9 cellular contexts compared by ENCODE assay signal in the genomic region with DNA sequence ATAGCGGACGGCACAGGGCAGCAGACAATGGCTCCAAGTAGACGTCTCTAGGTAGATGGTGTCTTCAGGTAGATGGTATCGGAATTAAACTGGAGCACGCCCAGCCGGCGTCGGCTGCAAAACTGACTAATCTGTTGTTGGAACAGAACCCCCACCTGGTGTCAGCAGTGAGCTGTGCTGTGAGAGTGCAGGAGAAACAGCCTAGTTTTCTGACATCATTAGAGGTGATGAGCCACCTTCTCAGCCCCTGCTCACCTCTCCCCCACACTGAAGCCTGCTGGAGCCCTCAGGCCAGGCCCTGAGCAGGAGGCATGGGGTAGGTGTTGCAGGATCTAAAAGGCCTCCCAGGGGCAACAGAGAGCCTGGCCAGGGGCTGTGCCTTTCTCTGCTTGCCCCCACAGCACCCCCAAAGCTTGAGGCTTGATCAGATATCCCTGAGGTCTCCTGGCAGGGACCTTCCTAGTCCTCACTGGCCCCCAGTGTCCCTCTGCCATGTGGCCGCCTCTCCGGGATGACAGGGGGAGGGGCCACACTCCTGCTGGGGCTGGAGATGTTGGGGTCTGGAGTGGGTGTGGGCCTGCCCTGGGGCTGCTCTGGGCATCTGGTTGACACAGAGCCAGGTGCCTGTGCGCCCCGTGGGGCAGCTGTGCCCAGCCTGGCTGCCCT. TPM values are rescaled to one million over a fixed set of nuclear protein-coding genes. Genes with fewer than 3 reads are reported as not detected.
DNase-seq lines count a peak whose midpoint lies in the region; ATAC-seq, FAIRE-seq and TF ChIP-seq lines count a peak whose summit lies in the region.
"Had no signal": no experiment of that assay in that cellular context is flagged by ENCODE, and none has a peak within 500 bp of the region (broad histone marks: within the 10 kb centered on the region; RNA-seq: fewer than 3 reads in every experiment).

No MANE protein-coding gene starts in this region.

- H3K4me3 Mint-ChIP-seq in CD8-positive, alpha-beta T cell, result no peak overlapping the region

- peaks cover 5% of the 10 kb centered on the region for H3K4me1 ChIP-seq in CD8-positive, alpha-beta T cell (ENCODE audit: insufficient read depth, low read length)
- H3K4me1 ChIP-seq in GM12878 (ENCODE audit: control insufficient read depth, insufficient read depth, low read length) (no peaks in the 10 kb centered on the region), lower lobe of right lung (no peaks in the 10 kb centered on the region)

- no peaks in the 10 kb centered on the region for H3K36me3 ChIP-seq in CD8-positive, alpha-beta T cell (ENCODE audit: insufficient read depth, low read length)
- no peaks in the 10 kb centered on the region for H3K36me3 ChIP-seq in GM12878 (ENCODE audit: control insufficient read depth in 2 of 2, insufficient read depth in 2 of 2, low read length in 1 of 2)
- no peaks in the 10 kb centered on the region for H3K36me3 ChIP-seq in lower lobe of right lung

- 40% methylated on average over 12 of the region's 12 CpGs for WGBS in GM12878 (ENCODE audit: insufficient coverage, insufficient replicate concordance, low lambda C conversion rate, missing lambda C conversion rate)

- peaks cover 3% of the 10 kb centered on the region for H3K4me1 Mint-ChIP-seq in CD8-positive, alpha-beta T cell (ENCODE audit: low read depth)

- RAD21 ChIA-PET in GM12878 (lab: Charles Lee; ENCODE audit: unreplicated experiment), result interaction anchor here (1.3 to 2.3 kb wide), 4 partner anchors 41 to 393 kb away, joined by 3 to 15 read pairs (median 5); no protein-coding TSS in a partner anchor

- H3K36me3 Mint-ChIP-seq in CD8-positive, alpha-beta T cell, result no peaks in the 10 kb centered on the region

- no peak overlapping the region for H3K27ac ChIP-seq in CD8-positive, alpha-beta T cell (ENCODE audit: low read depth, low read length)
- H3K27ac ChIP-seq in GM12878 (ENCODE audit: control insufficient read depth, insufficient read depth), result no peak overlapping the region
- no peak overlapping the region for H3K27ac ChIP-seq in lower lobe of right lung

- H3K4me2 ChIP-seq in GM12878 (ENCODE audit: control insufficient read depth, insufficient read depth), result no peak overlapping the region

- peak; percentile 84 for TF ChIP-seq RAD21 in GM12878 (IDR thresholded peaks at IDR 0.05; ENCODE audit: insufficient read depth, low read depth, low read length)

- CTCF ChIA-PET in CD8-positive, alpha-beta T cell (lab: Charles Lee), result interaction anchor here (1.4 to 8.8 kb wide), 8 partner anchors 12 to 283 kb away, joined by 3 to 60 read pairs (median 6); a partner anchor contains a TSS
- CTCF ChIA-PET in GM12878 (lab: Yijun Ruan, JAX), result interaction anchor here (1.4 to 2.3 kb wide), 3 partner anchors 43 to 156 kb away, joined by 5 to 8 read pairs (median 8); a partner anchor contains a TSS

- no peaks in the 10 kb centered on the region for H3K9me3 ChIP-seq in CD8-positive, alpha-beta T cell (ENCODE audit: low read length)
- H3K9me3 ChIP-seq in GM12878 (replicated peaks; ENCODE audit: control insufficient read depth, insufficient read depth, low read length), result no peaks in the 10 kb centered on the region
- no peaks in the 10 kb centered on the region for H3K9me3 ChIP-seq in lower lobe of right lung

- peak; percentile 99 for ATAC-seq in CD8-positive, alpha-beta T cell
- peak; percentile 94 for ATAC-seq in GM12878
- peak; percentile 42 to 45 for ATAC-seq in lower lobe of right lung
- ATAC-seq in HG03354 (IDR thresholded peaks at IDR 0.05; ENCODE audit: poor library complexity, severe bottlenecking, unreplicated experiment), result no peak
- ATAC-seq in GM21423 (IDR thresholded peaks at IDR 0.05; ENCODE audit: unreplicated experiment), result no peak

- no peaks in the 10 kb centered on the region; the same call in 1 of the 2 replicates for H4K20me1 ChIP-seq in GM12878 (ENCODE audit: control insufficient read depth, insufficient read depth)

- intact Hi-C loops in CD8-positive, alpha-beta T cell (cut with DNase I, micrococcal nuclease), result loop anchor here (1.0 to 5.0 kb wide), 6 partner anchors 43 to 392 kb away; a partner anchor contains a TSS
- intact Hi-C loops in GM12878 (cut with micrococcal nuclease; ENCODE audit: unreplicated experiment), result no loop called here
- intact Hi-C loops in lower lobe of right lung (cut with DNase I), result no loop called here

- FAIRE-seq in GM12878 (lab: Jason Lieb, UNC), result peak; percentile 78

- H3K27me3 Mint-ChIP-seq in CD8-positive, alpha-beta T cell (ENCODE audit: low read depth), result no peaks in the 10 kb centered on the region

- no peak overlapping the region for H2AFZ ChIP-seq in GM12878 (ENCODE audit: control insufficient read depth, low read depth, low read length)

- SMC1A ChIA-PET in GM12878 (lab: Charles Lee; ENCODE audit: uncharacterized antibody, unreplicated experiment), result interaction anchor here (1.8 to 2.2 kb wide), 2 partner anchors 43 to 133 kb away, joined by 4 to 8 read pairs; a partner anchor contains a TSS

- H3K9ac ChIP-seq in GM12878 (ENCODE audit: control insufficient read depth, insufficient read depth, low read length), result no peak overlapping the region

- no TSS peak for BruUV-seq in GM12878 (replicated peaks; lab: Mats Ljungman, UMichigan)

- H3K79me2 ChIP-seq in GM12878 (ENCODE audit: control insufficient read depth, insufficient read depth, low read length), result no peaks in the 10 kb centered on the region

- H3K9me3 Mint-ChIP-seq in CD8-positive, alpha-beta T cell, result no peaks in the 10 kb centered on the region

- in situ Hi-C loops in GM12878 (cut with MboI), result no loop called here

- no peaks in the 10 kb centered on the region for H3K27me3 ChIP-seq in CD8-positive, alpha-beta T cell (ENCODE audit: insufficient read depth, low read length)
- H3K27me3 ChIP-seq in GM12878 (replicated peaks in 1 of 2; ENCODE audit: control insufficient read depth in 2 of 2, insufficient read depth in 2 of 2, low read length in 1 of 2) (no peaks in the 10 kb centered on the region), lower lobe of right lung (ENCODE audit: low read depth) (peaks cover 8% of the 10 kb centered on the region)

- POLR2A ChIA-PET in CD8-positive, alpha-beta T cell (lab: Charles Lee), result interaction anchor here (0.9 to 1.5 kb wide), 2 partner anchors 55 to 277 kb away, joined by 3 to 7 read pairs; no protein-coding TSS in a partner anchor
- POLR2A ChIA-PET in GM12878 (lab: Charles Lee), result interaction anchor here (0.9 kb wide), 1 partner anchor 43 kb away, joined by 3 read pairs; no protein-coding TSS in a partner anchor

- no peak for TF ChIP-seq EP300 in GM12878 (IDR thresholded peaks at IDR 0.05; ENCODE audit: borderline replicate concordance in 1 of 2, control insufficient read depth in 1 of 2, low read depth in 2 of 2, low read length in 2 of 2)

- H3K27ac Mint-ChIP-seq in CD8-positive, alpha-beta T cell, result no peak overlapping the region

- peak; percentile 58 to 84 (median 74) for DNase-seq in CD8-positive, alpha-beta T cell
- DNase-seq in HK-2 (ENCODE audit: unreplicated experiment), result peak; percentile 77
- DNase-seq in T-helper 2 cell, result peak in 4 of 5 experiments; percentile 48 to 74 (median 59)
- no peak for DNase-seq in GM12878 (ENCODE audit: low read depth, low spot score)
- DNase-seq in lower lobe of right lung, result no peak
- peak; percentile 58 for DNase-seq in stimulated activated naive CD4-positive, alpha-beta T cell treated with Interleukin-2 at 50 U/mL for 16 hours (lab: John Stamatoyannopoulos, UW)

- no peak overlapping the region for H3K4me3 ChIP-seq in CD8-positive, alpha-beta T cell (ENCODE audit: low read depth, low read length)
- no peak overlapping the region for H3K4me3 ChIP-seq in GM12878
- no peak overlapping the region for H3K4me3 ChIP-seq in lower lobe of right lung

- no peak for TF ChIP-seq POLR2A in GM12878 (IDR thresholded peaks at IDR 0.05; ENCODE audit: low read depth, low read length)

- TF ChIP-seq CTCF in CD8-positive, alpha-beta T cell (IDR thresholded peaks at IDR 0.05), result peak; percentile 64
- TF ChIP-seq CTCF in GM12878 (IDR thresholded peaks at IDR 0.05 in 2 of 3, conservative IDR thresholded peaks at IDR 0.05 in 1 of 3; ENCODE audit: control insufficient read depth in 2 of 3, extremely low read depth in 1 of 3, insufficient read depth in 1 of 3, low read depth in 3 of 3, low read length in 3 of 3) (peak; percentile 65 to 86 (median 70)), lower lobe of right lung (IDR thresholded peaks at IDR 0.05) (peak; percentile 21)

RNA-seq across cellular contexts. Expression of a gene that starts 6.9 kb away (rescaled TPM):
- 10 to 100 TPM; 43.3 to 48.0 TPM for total RNA-seq in CD8-positive, alpha-beta T cell
- 68.5 and 92.6 TPM in 2 replicates for total RNA-seq in GM12878 (2013; cell fraction: nucleolus; rRNA removed)
- 19.9 and 22.1 TPM in 2 replicates for total RNA-seq in GM12878 (2014; rRNA removed)
- total RNA-seq in GM12878 (2014; rRNA removed; fragmentation: Illumina TruSeq; extraction: Trizol), result 6.7 and 7.1 TPM in 2 replicates
- total RNA-seq in GM12878 (2021), result 33.3 and 36.9 TPM in 2 replicates
- 5.4 TPM for polyA plus RNA-seq in GM12878 (2011; ENCODE audit: low read depth)
- 8.3 and 17.2 TPM in 2 replicates for polyA plus RNA-seq in GM12878 (2011; rRNA removed)
- 15.6 and 31.4 TPM in 2 replicates for polyA plus RNA-seq in GM12878 (2011; cell fraction: cytosol; rRNA removed)
- 82.5 and 82.6 TPM in 2 replicates for polyA plus RNA-seq in GM12878 (2011; cell fraction: nucleus; rRNA removed)
- 12.4 and 21.7 TPM in 2 replicates for polyA plus RNA-seq in GM12878 (2012)
- 0.73 and 5.7 TPM in 2 replicates for polyA plus RNA-seq in GM12878 (2014; fragmentation: Illumina TruSeq; extraction: Trizol)
- polyA plus RNA-seq in GM12878 (2014; fragmentation: Nextera tagmentation; extraction: Ambion mirVana), result under 1 TPM; 0.05 to 0.08 TPM
- polyA plus RNA-seq in GM12878 (2014; rRNA removed), result 21.1 and 23.0 TPM in 2 replicates
- 1 to 10 TPM; 1.8 to 1.9 TPM for polyA plus RNA-seq in GM12878 (2016; fragmentation: Nextera tagmentation; extraction: Ambion mirVana)
- 36.1 and 73.4 TPM in 2 replicates for polyA minus RNA-seq in GM12878 (2011; rRNA and poly(A)+ RNA removed)
- 43.2 and 44.7 TPM in 2 replicates for polyA minus RNA-seq in GM12878 (2011; cell fraction: cytosol; rRNA and poly(A)+ RNA removed)
- polyA minus RNA-seq in GM12878 (2011; cell fraction: nucleus; rRNA and poly(A)+ RNA removed), result 64.3 and 105 TPM in 2 replicates
- 59.6 TPM for total RNA-seq in lower lobe of right lung

RNA-seq across cellular contexts. Expression of a gene that starts 27.0 kb away (rescaled TPM):
- total RNA-seq in CD8-positive, alpha-beta T cell, result under 1 TPM; 0.50 to 0.52 TPM
- 0.81 and 1.9 TPM in 2 replicates for total RNA-seq in GM12878 (2013; cell fraction: nucleolus; rRNA removed)
- total RNA-seq in GM12878 (2014; rRNA removed) (0.40 and 0.54 TPM in 2 replicates), GM12878 (2014; rRNA removed; fragmentation: Illumina TruSeq; extraction: Trizol) (0.09 TPM in 1 of 2 replicates, not detected in the other), GM12878 (2021) (0.72 and 0.77 TPM in 2 replicates), lower lobe of right lung (1.3 TPM)
- polyA plus RNA-seq in GM12878 (2011; ENCODE audit: low read depth), result not detected
- polyA plus RNA-seq in GM12878 (2011; rRNA removed) (0.26 and 0.31 TPM in 2 replicates), GM12878 (2014; fragmentation: Illumina TruSeq; extraction: Trizol) (0.09 TPM in 1 of 2 replicates, not detected in the other), GM12878 (2014; fragmentation: Nextera tagmentation; extraction: Ambion mirVana) (not detected), GM12878 (2014; rRNA removed) (0.37 and 1.0 TPM in 2 replicates), GM12878 (2016; fragmentation: Nextera tagmentation; extraction: Ambion mirVana) (under 1 TPM; 0.24 to 0.37 TPM)
- polyA plus RNA-seq in GM12878 (2011; cell fraction: cytosol; rRNA removed), result 0.93 and 1.2 TPM in 2 replicates
- polyA plus RNA-seq in GM12878 (2011; cell fraction: nucleus; rRNA removed), result 5.7 and 6.0 TPM in 2 replicates
- 0.24 and 0.52 TPM in 2 replicates for polyA plus RNA-seq in GM12878 (2012)
- 0.37 and 0.62 TPM in 2 replicates for polyA minus RNA-seq in GM12878 (2011; rRNA and poly(A)+ RNA removed)
- 0.80 TPM in 1 of 2 replicates, not detected in the other for polyA minus RNA-seq in GM12878 (2011; cell fraction: cytosol; rRNA and poly(A)+ RNA removed)
- 1.2 and 1.5 TPM in 2 replicates for polyA minus RNA-seq in GM12878 (2011; cell fraction: nucleus; rRNA and poly(A)+ RNA removed)

RNA-seq across cellular contexts. Expression of a gene that starts 33.4 kb away (rescaled TPM):
- not detected for total RNA-seq in CD8-positive, alpha-beta T cell
- not detected in 2 replicates for total RNA-seq in GM12878 (2013; cell fraction: nucleolus; rRNA removed)
- not detected in 2 replicates for total RNA-seq in GM12878 (2014; rRNA removed)
- not detected in 2 replicates for total RNA-seq in GM12878 (2014; rRNA removed; fragmentation: Illumina TruSeq; extraction: Trizol)
- total RNA-seq in GM12878 (2021), result not detected in 2 replicates
- not detected for polyA plus RNA-seq in GM12878 (2011; ENCODE audit: low read depth)
- 0.07 TPM in 1 of 2 replicates, not detected in the other for polyA plus RNA-seq in GM12878 (2011; rRNA removed)
- polyA plus RNA-seq in GM12878 (2011; cell fraction: cytosol; rRNA removed), result 0.07 and 0.15 TPM in 2 replicates
- polyA plus RNA-seq in GM12878 (2011; cell fraction: nucleus; rRNA removed), result 0.31 and 0.34 TPM in 2 replicates
- polyA plus RNA-seq in GM12878 (2012), result not detected in 2 replicates
- polyA plus RNA-seq in GM12878 (2014; fragmentation: Illumina TruSeq; extraction: Trizol), result not detected in 2 replicates
- not detected for polyA plus RNA-seq in GM12878 (2014; fragmentation: Nextera tagmentation; extraction: Ambion mirVana)
- 0.14 TPM in 1 of 2 replicates, not detected in the other for polyA plus RNA-seq in GM12878 (2014; rRNA removed)
- polyA plus RNA-seq in GM12878 (2016; fragmentation: Nextera tagmentation; extraction: Ambion mirVana), result not detected
- polyA minus RNA-seq in GM12878 (2011; rRNA and poly(A)+ RNA removed), result not detected in 2 replicates
- not detected in 2 replicates for polyA minus RNA-seq in GM12878 (2011; cell fraction: cytosol; rRNA and poly(A)+ RNA removed)
- polyA minus RNA-seq in GM12878 (2011; cell fraction: nucleus; rRNA and poly(A)+ RNA removed), result not detected in 2 replicates
- not detected for total RNA-seq in lower lobe of right lung
- total RNA-seq: NCI-H460 had no signal

RNA-seq across cellular contexts. Expression of a gene that starts 43.8 kb away (rescaled TPM):
- under 1 TPM; 0.11 to 0.14 TPM for total RNA-seq in CD8-positive, alpha-beta T cell
- 0.23 and 0.39 TPM in 2 replicates for total RNA-seq in GM12878 (2013; cell fraction: nucleolus; rRNA removed)
- total RNA-seq in GM12878 (2014; rRNA removed), result not detected in 2 replicates
- 0.09 TPM in 1 of 2 replicates, not detected in the other for total RNA-seq in GM12878 (2014; rRNA removed; fragmentation: Illumina TruSeq; extraction: Trizol)
- 0.21 and 0.24 TPM in 2 replicates for total RNA-seq in GM12878 (2021)
- 0.22 TPM for polyA plus RNA-seq in GM12878 (2011; ENCODE audit: low read depth)
- 0.20 and 0.32 TPM in 2 replicates for polyA plus RNA-seq in GM12878 (2011; rRNA removed)
- 0.34 and 0.37 TPM in 2 replicates for polyA plus RNA-seq in GM12878 (2011; cell fraction: cytosol; rRNA removed)
- 0.86 and 1.2 TPM in 2 replicates for polyA plus RNA-seq in GM12878 (2011; cell fraction: nucleus; rRNA removed)
- 0.32 and 0.45 TPM in 2 replicates for polyA plus RNA-seq in GM12878 (2012)
- 0.04 TPM in 1 of 2 replicates, not detected in the other for polyA plus RNA-seq in GM12878 (2014; fragmentation: Illumina TruSeq; extraction: Trizol)
- polyA plus RNA-seq in GM12878 (2014; fragmentation: Nextera tagmentation; extraction: Ambion mirVana), result under 1 TPM in 1 of 2 experiments, not detected in 1; 0.02 TPM
- polyA plus RNA-seq in GM12878 (2014; rRNA removed), result 0.14 and 0.28 TPM in 2 replicates
- under 1 TPM in 1 of 2 experiments, not detected in 1; 0.08 TPM for polyA plus RNA-seq in GM12878 (2016; fragmentation: Nextera tagmentation; extraction: Ambion mirVana)
- 0.22 and 0.36 TPM in 2 replicates for polyA minus RNA-seq in GM12878 (2011; rRNA and poly(A)+ RNA removed)
- 0.52 TPM in 1 of 2 replicates, not detected in the other for polyA minus RNA-seq in GM12878 (2011; cell fraction: cytosol; rRNA and poly(A)+ RNA removed)
- polyA minus RNA-seq in GM12878 (2011; cell fraction: nucleus; rRNA and poly(A)+ RNA removed), result 0.19 and 0.24 TPM in 2 replicates
- total RNA-seq in lower lobe of right lung, result 4.2 TPM

RNA-seq across cellular contexts. Expression of a gene that starts 46.0 kb away (rescaled TPM):
- 10 to 100 TPM; 31.4 to 33.8 TPM for total RNA-seq in CD8-positive, alpha-beta T cell
- 15.7 and 19.8 TPM in 2 replicates for total RNA-seq in GM12878 (2013; cell fraction: nucleolus; rRNA removed)
- total RNA-seq in GM12878 (2014; rRNA removed) (14.8 and 15.1 TPM in 2 replicates), GM12878 (2014; rRNA removed; fragmentation: Illumina TruSeq; extraction: Trizol) (4.9 and 5.2 TPM in 2 replicates), GM12878 (2021) (13.3 and 14.8 TPM in 2 replicates), lower lobe of right lung (9.7 TPM)
- 3.9 TPM for polyA plus RNA-seq in GM12878 (2011; ENCODE audit: low read depth)
- polyA plus RNA-seq in GM12878 (2011; rRNA removed) (6.9 and 10.8 TPM in 2 replicates), GM12878 (2014; fragmentation: Illumina TruSeq; extraction: Trizol) (3.1 and 5.4 TPM in 2 replicates), GM12878 (2014; fragmentation: Nextera tagmentation; extraction: Ambion mirVana) (under 1 TPM; 0.08 to 0.27 TPM), GM12878 (2014; rRNA removed) (12.7 and 14.2 TPM in 2 replicates), GM12878 (2016; fragmentation: Nextera tagmentation; extraction: Ambion mirVana) (1 to 10 TPM; 3.4 to 8.3 TPM)
- 12.9 and 14.5 TPM in 2 replicates for polyA plus RNA-seq in GM12878 (2011; cell fraction: cytosol; rRNA removed)
- polyA plus RNA-seq in GM12878 (2011; cell fraction: nucleus; rRNA removed), result 36.3 and 38.7 TPM in 2 replicates
- 10.0 and 11.3 TPM in 2 replicates for polyA plus RNA-seq in GM12878 (2012)
- 6.2 and 10.8 TPM in 2 replicates for polyA minus RNA-seq in GM12878 (2011; rRNA and poly(A)+ RNA removed)
- polyA minus RNA-seq in GM12878 (2011; cell fraction: cytosol; rRNA and poly(A)+ RNA removed), result 5.2 and 5.7 TPM in 2 replicates
- 5.2 and 7.2 TPM in 2 replicates for polyA minus RNA-seq in GM12878 (2011; cell fraction: nucleus; rRNA and poly(A)+ RNA removed)

Comparison
In these comparisons a context has a peak if more than half of its experiments do, and no peak if none do; other contexts are left out.
1. ATAC-seq: peak in CD8-positive, alpha-beta T cell (single experiment), GM12878 (single experiment) and lower lobe of right lung (2 of 2); none in HG03354 (single experiment) and GM21423 (single experiment).
2. DNase-seq: peak in CD8-positive, alpha-beta T cell (7 of 7), HK-2 (single experiment), T-helper 2 cell (4 of 5) and stimulated activated naive CD4-positive, alpha-beta T cell treated with Interleukin-2 at 50 U/mL for 16 hours (single experiment); none in GM12878 (single experiment) and lower lobe of right lung (single experiment).
3. intact Hi-C loops: an anchor here in CD8-positive, alpha-beta T cell (1.0 to 5.0 kb wide); none called in GM12878 and lower lobe of right lung.
4. Peak in every context shown above with its lines, with median percentiles within 50 percentile points of each other: CTCF ChIP-seq.